14 cellular contexts compared by ENCODE assay signal in the genomic region with DNA sequence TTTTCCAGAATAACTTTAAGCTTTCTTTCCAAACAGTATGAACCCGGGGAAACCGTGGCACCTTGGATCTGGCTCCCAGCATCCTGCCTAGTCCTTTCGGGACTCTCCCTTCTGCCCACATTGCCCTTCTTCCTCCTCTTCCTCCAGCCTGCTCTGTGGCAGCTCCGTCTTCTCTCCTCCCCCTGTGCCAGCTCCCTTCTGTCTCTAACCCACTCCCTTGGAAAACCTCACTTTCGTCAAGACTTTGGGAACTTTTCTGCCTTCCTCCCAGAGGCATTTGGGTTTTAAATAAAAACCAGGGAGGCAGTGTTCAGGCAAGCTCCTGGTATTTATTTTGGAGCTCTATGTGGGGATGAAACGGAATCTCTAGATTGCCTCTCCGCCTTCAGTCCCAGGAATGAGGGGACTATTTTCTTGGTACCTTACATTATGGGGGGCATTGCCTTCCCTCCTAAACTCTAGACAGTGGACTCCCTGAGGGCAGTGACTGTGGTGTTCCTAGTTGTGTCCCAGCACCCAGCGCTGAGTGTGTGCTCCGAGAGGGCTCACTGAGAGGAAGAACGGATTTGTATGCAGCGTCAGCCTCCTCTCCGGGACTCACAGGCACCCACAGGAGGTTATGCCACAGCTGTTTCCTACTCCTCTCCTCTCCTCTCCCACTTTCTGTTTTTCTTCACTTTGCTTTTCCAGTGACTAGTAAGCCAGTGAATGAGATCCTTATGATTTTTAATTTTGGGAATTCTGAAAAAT.
"Had no signal": no experiment of that assay in that cellular context is flagged by ENCODE, and none has a peak within 500 bp of the region (broad histone marks: within the 10 kb centered on the region; RNA-seq: fewer than 3 reads in every experiment).

No MANE protein-coding gene starts in this region.

- H3K4me1 ChIP-seq: left lung, right lobe of liver had no signal

- DNase-seq: activated CD4-positive, alpha-beta T cell treated with anti-CD3 and anti-CD28 coated beads, Interleukin-2, amount 50 U/mL, for 48 hours; activated CD4-positive, CD25-positive, alpha-beta regulatory T cell treated with anti-CD3 and anti-CD28 coated beads, Interleukin-2, amount 50 U/mL, for 72 hours; activated naive CD4-positive, alpha-beta T cell treated with anti-CD3 and anti-CD28 coated beads for 36 hours; erythroblast; foreskin fibroblast; glutamatergic neuron; hypothalamus; kidney; left lung; natural killer cell; nucleus accumbens; right lobe of liver had no signal

- H3K36me3 ChIP-seq: cardiac muscle cell, left lung, right lobe of liver had no signal

- H3K27me3 ChIP-seq: right lobe of liver had no signal

- H3K4me3 ChIP-seq: cardiac muscle cell, left lung, right lobe of liver had no signal

- ATAC-seq: activated T-helper 17 cell treated with anti-CD3 and anti-CD28 coated beads, Interleukin-2, amount 50 U/mL, for 72 hours; left lung; natural killer cell; right lobe of liver had no signal

- H3K9me3 ChIP-seq: left lung, right lobe of liver had no signal

- H3K27ac ChIP-seq: cardiac muscle cell, left lung, right lobe of liver had no signal
